10 cellular contexts compared by ENCODE assay signal in genomic region chr2:206361407-206362045, GRCh38.
DNase-seq lines count a peak whose midpoint lies in the region; ATAC-seq, FAIRE-seq and TF ChIP-seq lines count a peak whose summit lies in the region.
"Had no signal": no experiment of that assay in that cellular context is flagged by ENCODE, and none has a peak within 500 bp of the region (broad histone marks: within the 10 kb centered on the region; RNA-seq: fewer than 3 reads in every experiment).

No MANE protein-coding gene starts in this region.

- H3K4me1 ChIP-seq in small intestine (ENCODE audit: control insufficient read depth in 2 of 2, insufficient read depth in 1 of 2, low read depth in 1 of 2, low read length in 1 of 2), result no peaks in the 10 kb centered on the region
- H3K4me1 ChIP-seq in transverse colon, result no peaks in the 10 kb centered on the region

- no peak for TF ChIP-seq CTCF in transverse colon (IDR thresholded peaks at IDR 0.05)
- TF ChIP-seq CTCF in lower leg skin (IDR thresholded peaks at IDR 0.05), result no peak

- no peak overlapping the region for H3K27ac ChIP-seq in small intestine (ENCODE audit: low read depth in 1 of 2, low read length in 1 of 2)
- no peak overlapping the region for H3K27ac ChIP-seq in transverse colon

- peak; percentile 10 to 20 for DNase-seq in stimulated activated CD4-positive, alpha-beta T cell treated with anti-CD3 and anti-CD28 coated beads, Interleukin-2, amount 100 ng/mL, for 24 hours
- no peak for DNase-seq in stimulated activated CD4-positive, alpha-beta T cell treated with anti-CD3 and anti-CD28 coated beads, Interleukin-4, amount 100 ng/mL, for 1 hour
- DNase-seq in HS-5 (ENCODE audit: low read depth) (peak; percentile 28), small intestine (no peak), cortex of kidney (lab: John Stamatoyannopoulos, UW) (no peak), transverse colon (no peak), lower leg skin (ENCODE audit: low spot score in 2 of 2) (no peak)
- DNase-seq: NCI-H1417 had no signal

- TF ChIP-seq EP300 in transverse colon (IDR thresholded peaks at IDR 0.05; ENCODE audit: low read depth), result no peak

- H3K4me3 ChIP-seq in small intestine (ENCODE audit: low read depth in 1 of 2, low read length in 2 of 2), result no peak overlapping the region
- no peak overlapping the region for H3K4me3 ChIP-seq in transverse colon
- no peak overlapping the region for H3K4me3 ChIP-seq in lower leg skin (ENCODE audit: low read depth, poor library complexity, severe bottlenecking)

- 79 to 84% (median 83%) methylated on average over 2 of the region's 2 CpGs for WGBS in small intestine, 3 donors
- WGBS in transverse colon (ENCODE audit: low coverage in 1 of 2), 2 donors, result 81 to 93% methylated on average over 2 of the region's 2 CpGs
- WGBS in lower leg skin, 2 donors, result 88% methylated on average over 2 of the region's 2 CpGs

- H3K36me3 ChIP-seq in small intestine (ENCODE audit: control insufficient read depth in 2 of 2, insufficient read depth in 2 of 2, low read length in 2 of 2) (no peaks in the 10 kb centered on the region), transverse colon (no peaks in the 10 kb centered on the region)

- intact Hi-C loops in transverse colon (cut with DNase I; ENCODE audit: low total_unique reads), result no loop called here
- intact Hi-C loops in lower leg skin (cut with DNase I; ENCODE audit: low total_unique reads), result no loop called here

- ATAC-seq in HG02610 (IDR thresholded peaks at IDR 0.05; ENCODE audit: unreplicated experiment), result peak; percentile 94
- ATAC-seq: SK-N-SH treated with all-trans-retinoic acid at 6 μM for 48 hours had no signal

- H3K9me3 ChIP-seq in small intestine (ENCODE audit: control insufficient read depth, low read depth) (no peaks in the 10 kb centered on the region), transverse colon (no peaks in the 10 kb centered on the region)

- H3K27me3 ChIP-seq in small intestine (ENCODE audit: control insufficient read depth in 2 of 2, insufficient read depth in 2 of 2, low read length in 2 of 2), result peaks cover 0 to 2% of the 10 kb centered on the region in 2 donors
- H3K27me3 ChIP-seq in transverse colon, result no peaks in the 10 kb centered on the region

- TF ChIP-seq POLR2A in transverse colon (IDR thresholded peaks at IDR 0.05), result no peak
- TF ChIP-seq POLR2A in lower leg skin (IDR thresholded peaks at IDR 0.05), result no peak

- in situ Hi-C loops in transverse colon (cut with MboI; ENCODE audit: low pct_ligation_motif_present in 1 of 4, low pct_unique_long_range_greater_than_20kb in 1 of 4, low sequenced_read_pairs in 3 of 4), result no loop called here

- no peak for FAIRE-seq in small intestine (lab: Jason Lieb, UNC)

Comparison
In these comparisons a context has a peak if more than half of its experiments do, and no peak if none do; other contexts are left out.
1. DNase-seq: peak in stimulated activated CD4-positive, alpha-beta T cell treated with anti-CD3 and anti-CD28 coated beads, Interleukin-2, amount 100 ng/mL, for 24 hours (2 of 2) and HS-5 (single experiment); none in stimulated activated CD4-positive, alpha-beta T cell treated with anti-CD3 and anti-CD28 coated beads, Interleukin-4, amount 100 ng/mL, for 1 hour (single experiment), small intestine (single experiment), cortex of kidney (single experiment), transverse colon (single experiment) and lower leg skin (0 of 2).